14 cellular contexts compared by ENCODE assay signal in genomic region chr1:44240802-44241671, GRCh38. TPM values are rescaled to one million over a fixed set of nuclear protein-coding genes. Genes with fewer than 3 reads are reported as not detected.
DNase-seq lines count a peak whose midpoint lies in the region; ATAC-seq and TF ChIP-seq lines count a peak whose summit lies in the region.
"Had no signal": no experiment of that assay in that cellular context is flagged by ENCODE, and none has a peak within 500 bp of the region (broad histone marks: within the 10 kb centered on the region; RNA-seq: fewer than 3 reads in every experiment).

No MANE protein-coding gene starts in this region.

- H3K36me3 ChIP-seq in gastroesophageal sphincter: peaks cover 0 to 29% of the 10 kb centered on the region in 2 donors
- H3K36me3 ChIP-seq in upper lobe of left lung: peaks cover 0 to 15% (median 5%) of the 10 kb centered on the region in 4 donors

- POLR2A ChIA-PET in activated CD4-positive, alpha-beta T cell treated with anti-CD3 and anti-CD28 coated beads, Interleukin-2, amount 10 ng/mL, durations not matched to agents 7 days and 5 days (lab: Charles Lee): no interaction called here

- H3K9me3 Mint-ChIP-seq in activated CD4-positive, alpha-beta T cell treated with anti-CD3 and anti-CD28 coated beads, Interleukin-2, amount 10 ng/mL, durations not matched to agents 7 days and 5 days: no peaks in the 10 kb centered on the region
- no peaks in the 10 kb centered on the region for H3K9me3 Mint-ChIP-seq in neural crest cell
- H3K9me3 Mint-ChIP-seq: natural killer cell treated with Interleukin-12 subunit alpha and Interleukin-12 subunit beta and Interleukin-15 and Interleukin-18, amount 100 ng/mL, for 72 hours had no signal

- TF ChIP-seq POLR2A in gastroesophageal sphincter (IDR thresholded peaks at IDR 0.05) (no peak), upper lobe of left lung (IDR thresholded peaks at IDR 0.05) (no peak)

- H3K36me3 Mint-ChIP-seq in activated CD4-positive, alpha-beta T cell treated with anti-CD3 and anti-CD28 coated beads, Interleukin-2, amount 10 ng/mL, durations not matched to agents 7 days and 5 days (ENCODE audit: low read depth): no peaks in the 10 kb centered on the region
- peaks cover 5% of the 10 kb centered on the region for H3K36me3 Mint-ChIP-seq in neural crest cell (ENCODE audit: low read depth)
- H3K36me3 Mint-ChIP-seq: natural killer cell treated with Interleukin-12 subunit alpha and Interleukin-12 subunit beta and Interleukin-15 and Interleukin-18, amount 100 ng/mL, for 72 hours had no signal

- CTCF ChIA-PET in activated CD4-positive, alpha-beta T cell treated with anti-CD3 and anti-CD28 coated beads, Interleukin-2, amount 10 ng/mL, durations not matched to agents 7 days and 5 days (lab: Charles Lee): interaction anchor here (1.2 kb wide), 1 partner anchor 8 kb away, joined by 3 read pairs; no protein-coding TSS in a partner anchor

- H3K27me3 Mint-ChIP-seq in activated CD4-positive, alpha-beta T cell treated with anti-CD3 and anti-CD28 coated beads, Interleukin-2, amount 10 ng/mL, durations not matched to agents 7 days and 5 days: no peaks in the 10 kb centered on the region
- no peaks in the 10 kb centered on the region for H3K27me3 Mint-ChIP-seq in neural crest cell (ENCODE audit: low read depth)
- H3K27me3 Mint-ChIP-seq: natural killer cell treated with Interleukin-12 subunit alpha and Interleukin-12 subunit beta and Interleukin-15 and Interleukin-18, amount 100 ng/mL, for 72 hours had no signal

- TF ChIP-seq EP300 in gastroesophageal sphincter (IDR thresholded peaks at IDR 0.05) (no peak), upper lobe of left lung (IDR thresholded peaks at IDR 0.05) (no peak)

- H3K9me3 ChIP-seq in gastroesophageal sphincter (no peaks in the 10 kb centered on the region), upper lobe of left lung (no peaks in the 10 kb centered on the region)

- 50 to 88% methylated on average over 2 to 5 of the region's 9 CpGs for WGBS in gastroesophageal sphincter (ENCODE audit: low coverage in 1 of 2), 2 donors
- 86 to 91% methylated on average over 9 of the region's 9 CpGs for WGBS in upper lobe of left lung, 2 donors

- ATAC-seq in gastroesophageal sphincter (no peak), upper lobe of left lung (ENCODE audit: low FRiP score in 2 of 2) (no peak)
- ATAC-seq: natural killer cell treated with Interleukin-12 subunit alpha and Interleukin-12 subunit beta and Interleukin-15 and Interleukin-18, amount 100 ng/mL, for 72 hours; Panc1 had no signal

- H3K27ac ChIP-seq in gastroesophageal sphincter (peak overlapping the region; percentile 79 to 90 (median 84)), upper lobe of left lung (peak overlapping the region; percentile 65 to 81 (median 70))

- DNase-seq in activated CD4-positive, alpha-beta T cell treated with anti-CD3 and anti-CD28 coated beads, Interleukin-2, amount 10 ng/mL, durations not matched to agents 7 days and 5 days: no peak
- DNase-seq in activated CD4-positive, alpha-beta T cell treated with anti-CD3 and anti-CD28 coated beads for 4 hours: no peak
- DNase-seq in neural crest cell (ENCODE audit: low read depth, low spot score): no peak
- no peak for DNase-seq in upper lobe of left lung
- no peak for DNase-seq in anterior cingulate cortex (lab: John Stamatoyannopoulos, UW)
- DNase-seq in activated CD8-positive, alpha-beta memory T cell treated with anti-CD3 and anti-CD28 coated beads for 24 hours: no peak
- no peak for DNase-seq in cortex of kidney (lab: John Stamatoyannopoulos, UW)
- DNase-seq: DND-41; effector memory CD4-positive, alpha-beta T cell; NCI-H1694 treated with DMSO at 0.1 percent for 48 hours; stimulated activated CD4-positive, alpha-beta T cell treated with anti-CD3 and anti-CD28 coated beads, Interleukin-4, amount 100 ng/mL, for 24 hours had no signal

- H3K4me3 ChIP-seq in gastroesophageal sphincter: no peak overlapping the region
- no peak overlapping the region for H3K4me3 ChIP-seq in upper lobe of left lung

- no peaks in the 10 kb centered on the region for H3K27me3 ChIP-seq in gastroesophageal sphincter
- no peaks in the 10 kb centered on the region for H3K27me3 ChIP-seq in upper lobe of left lung

- peaks cover 4% of the 10 kb centered on the region for H3K4me1 Mint-ChIP-seq in activated CD4-positive, alpha-beta T cell treated with anti-CD3 and anti-CD28 coated beads, Interleukin-2, amount 10 ng/mL, durations not matched to agents 7 days and 5 days
- peaks cover 77% of the 10 kb centered on the region for H3K4me1 Mint-ChIP-seq in neural crest cell

- peaks cover 5 to 42% (median 20%) of the 10 kb centered on the region in 3 donors for H3K4me1 ChIP-seq in gastroesophageal sphincter
- peaks cover 8 to 18% (median 10%) of the 10 kb centered on the region in 4 donors for H3K4me1 ChIP-seq in upper lobe of left lung

- TF ChIP-seq CTCF in gastroesophageal sphincter (IDR thresholded peaks at IDR 0.05) (no peak), neural crest cell (conservative IDR thresholded peaks at IDR 0.05) (no peak), upper lobe of left lung (IDR thresholded peaks at IDR 0.05) (no peak)

- H3K27ac Mint-ChIP-seq in activated CD4-positive, alpha-beta T cell treated with anti-CD3 and anti-CD28 coated beads, Interleukin-2, amount 10 ng/mL, durations not matched to agents 7 days and 5 days: peak overlapping the region; percentile 51
- H3K27ac Mint-ChIP-seq in neural crest cell (ENCODE audit: unreplicated experiment): peak overlapping the region; percentile 92
- H3K27ac Mint-ChIP-seq: natural killer cell treated with Interleukin-12 subunit alpha and Interleukin-12 subunit beta and Interleukin-15 and Interleukin-18, amount 100 ng/mL, for 72 hours had no signal

- no peak overlapping the region for H3K4me3 Mint-ChIP-seq in activated CD4-positive, alpha-beta T cell treated with anti-CD3 and anti-CD28 coated beads, Interleukin-2, amount 10 ng/mL, durations not matched to agents 7 days and 5 days
- peak overlapping the region; percentile 56 for H3K4me3 Mint-ChIP-seq in neural crest cell
- H3K4me3 Mint-ChIP-seq: natural killer cell treated with Interleukin-12 subunit alpha and Interleukin-12 subunit beta and Interleukin-15 and Interleukin-18, amount 100 ng/mL, for 72 hours had no signal

RNA-seq across cellular contexts. Expression of gene DMAP1, which starts 27.8 kb away (rescaled TPM):
- total RNA-seq in activated CD4-positive, alpha-beta T cell treated with anti-CD3 and anti-CD28 coated beads, Interleukin-2, amount 10 ng/mL, durations not matched to agents 7 days and 5 days: 10 to 100 TPM; 45.8 to 46.2 TPM
- total RNA-seq in gastroesophageal sphincter: 10 to 100 TPM; 28.0 to 37.1 (median 33.7) TPM
- 57.1 and 58.7 TPM in 2 replicates for total RNA-seq in neural crest cell
- 100 to 1,000 TPM in 1 of 6 donors, 10 to 100 TPM in 5; 32.1 to 236 (median 39.7) TPM for total RNA-seq in upper lobe of left lung
